In genomic region chr17:51029568-51030463, GRCh38 we compare ENCODE assay signal across 8 cellular contexts.
DNase-seq lines count a peak whose midpoint lies in the region; ATAC-seq and TF ChIP-seq lines count a peak whose summit lies in the region.

No MANE protein-coding gene starts in this region.

- TF ChIP-seq CTCF in GM13976 (IDR thresholded peaks at IDR 0.05; ENCODE audit: borderline replicate concordance, control extremely low read depth, extremely low read depth, insufficient read depth, missing control alignments), result no peak
- no peak for TF ChIP-seq CTCF in lower leg skin (IDR thresholded peaks at IDR 0.05)

- peak; percentile 30 for DNase-seq in GM13976 (ENCODE audit: low spot score)
- DNase-seq in MV-4-11 (lab: John Stamatoyannopoulos, UW), result peak; percentile 29
- DNase-seq in renal cortical epithelial cell (ENCODE audit: low read depth), result peak; percentile 69
- no peak for DNase-seq in iPS-NIHi7 (ENCODE audit: extremely low spot score)
- DNase-seq in lower leg skin (ENCODE audit: low spot score in 2 of 2), result no peak
- DNase-seq in activated CD4-positive, CD25-positive, alpha-beta regulatory T cell (lab: John Stamatoyannopoulos, UW), result no peak

- peaks cover 7 to 8% of the 10 kb centered on the region in 2 donors for H3K4me1 ChIP-seq in duodenal mucosa (ENCODE audit: control insufficient read depth in 1 of 2, insufficient read depth in 2 of 2, low read length in 2 of 2)

- H3K9me3 ChIP-seq in duodenal mucosa (ENCODE audit: control insufficient read depth in 1 of 2, low read length in 2 of 2), result no peaks in the 10 kb centered on the region

- intact Hi-C loops in lower leg skin (cut with DNase I; ENCODE audit: low total_unique reads), result no loop called here

- peak overlapping the region in 1 of 2 donors; percentile 41 for H3K9ac ChIP-seq in duodenal mucosa (ENCODE audit: low read depth in 1 of 2, low read length in 2 of 2)

- peak overlapping the region; percentile 37 to 41 for H3K4me3 ChIP-seq in duodenal mucosa (ENCODE audit: low read depth in 1 of 2, low read length in 2 of 2)
- no peak overlapping the region for H3K4me3 ChIP-seq in lower leg skin (ENCODE audit: low read depth, poor library complexity, severe bottlenecking)

- no peak for ATAC-seq in HG03280 (IDR thresholded peaks at IDR 0.05; ENCODE audit: unreplicated experiment)

- peak overlapping the region; percentile 37 for H3K27ac ChIP-seq in duodenal mucosa (ENCODE audit: low read depth, low read length)

- TF ChIP-seq POLR2A in lower leg skin (IDR thresholded peaks at IDR 0.05), result no peak

- in situ Hi-C loops in GM13976 (cut with MboI; ENCODE audit: low sequenced_read_pairs, unreplicated experiment), result no loop called here

- no peaks in the 10 kb centered on the region for H3K27me3 ChIP-seq in duodenal mucosa (ENCODE audit: control insufficient read depth in 1 of 2, insufficient read depth in 2 of 2, low read length in 2 of 2)

- WGBS in lower leg skin, 2 donors, result 31 to 32% methylated on average over 3 of the region's 3 CpGs

- no peaks in the 10 kb centered on the region for H3K36me3 ChIP-seq in duodenal mucosa (ENCODE audit: control insufficient read depth in 1 of 2, insufficient read depth in 2 of 2, low read length in 2 of 2)

Comparison
In these comparisons a context has a peak if more than half of its experiments do, and no peak if none do; other contexts are left out.
1. DNase-seq: peak in GM13976 (single experiment), MV-4-11 (single experiment) and renal cortical epithelial cell (single experiment); none in iPS-NIHi7 (single experiment), lower leg skin (0 of 2) and activated CD4-positive, CD25-positive, alpha-beta regulatory T cell (0 of 4).